Comparison of ENCODE assay signal across 17 cellular contexts in the genomic region with DNA sequence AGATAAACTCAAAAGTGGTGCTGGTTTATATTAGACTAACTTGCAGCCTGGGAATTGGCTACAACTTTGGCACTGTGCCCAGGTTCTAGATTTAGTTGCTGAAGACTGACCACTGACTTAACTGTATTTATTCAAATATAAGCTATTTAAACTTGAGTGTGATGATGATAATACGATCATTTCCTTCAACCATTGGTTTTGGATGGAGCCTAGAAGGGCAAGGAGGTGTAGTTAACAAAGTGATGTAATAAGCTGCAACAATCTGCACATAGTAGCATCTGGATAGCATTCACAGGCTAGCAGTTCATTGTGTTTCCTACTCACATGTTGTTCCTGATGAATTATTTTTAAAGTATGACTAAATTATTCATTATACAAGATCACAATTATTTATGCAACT. TPM values are rescaled to one million over a fixed set of nuclear protein-coding genes. Genes with fewer than 3 reads are reported as not detected.
"Had no signal": no experiment of that assay in that cellular context is flagged by ENCODE, and none has a peak within 500 bp of the region (broad histone marks: within the 10 kb centered on the region; RNA-seq: fewer than 3 reads in every experiment).

No MANE protein-coding gene starts in this region.

- H3K9me3 Mint-ChIP-seq: activated CD4-positive, alpha-beta T cell treated with anti-CD3 and anti-CD28 coated beads, Interleukin-2, amount 10 ng/mL, durations not matched to agents 24 days and 14 days; activated naive CD4-positive, alpha-beta T cell treated with anti-CD3 and anti-CD28 coated beads, Interleukin-2, amount 10 ng/mL, durations not matched to agents 7 days and 5 days; activated T-helper 2 cell treated with anti-CD3 and anti-CD28 coated beads, Interferon-gamma antibody, Interleukin-2, Interleukin-4, amounts not matched to agents 10 μg/mL and 5 μg/mL and 100 μg/mL, durations not matched to agents 14 hours and 24 hours and 36 hours had no signal

- ATAC-seq: body of pancreas; effector memory CD8-positive, alpha-beta T cell; left lobe of liver; natural killer cell; right cardiac atrium had no signal

- H3K27ac Mint-ChIP-seq: activated CD4-positive, alpha-beta T cell treated with anti-CD3 and anti-CD28 coated beads, Interleukin-2, amount 10 ng/mL, durations not matched to agents 24 days and 14 days; activated naive CD4-positive, alpha-beta T cell treated with anti-CD3 and anti-CD28 coated beads, Interleukin-2, amount 10 ng/mL, durations not matched to agents 7 days and 5 days; activated T-helper 2 cell treated with anti-CD3 and anti-CD28 coated beads, Interferon-gamma antibody, Interleukin-2, Interleukin-4, amounts not matched to agents 10 μg/mL and 5 μg/mL and 100 μg/mL, durations not matched to agents 14 hours and 24 hours and 36 hours; effector memory CD8-positive, alpha-beta T cell; natural killer cell had no signal

- DNase-seq: activated CD4-positive, alpha-beta T cell treated with anti-CD3 and anti-CD28 coated beads, Interleukin-2, amount 10 ng/mL, durations not matched to agents 24 days and 14 days; activated CD8-positive, alpha-beta memory T cell treated with anti-CD3 and anti-CD28 coated beads for 24 hours; activated naive CD4-positive, alpha-beta T cell treated with anti-CD3 and anti-CD28 coated beads, Interleukin-2, amount 10 ng/mL, durations not matched to agents 7 days and 5 days; activated T-cell treated with anti-CD3 and anti-CD28 coated beads for 4 hours; effector memory CD8-positive, alpha-beta T cell; foreskin melanocyte; head of caudate nucleus; natural killer cell; nucleus accumbens; right cardiac atrium; small intestine; tibial artery; uterus; WERI-Rb-1 had no signal

- H3K36me3 Mint-ChIP-seq: activated naive CD4-positive, alpha-beta T cell treated with anti-CD3 and anti-CD28 coated beads, Interleukin-2, amount 10 ng/mL, durations not matched to agents 7 days and 5 days; natural killer cell had no signal

RNA-seq across cellular contexts. Expression of gene DACH1, which starts 55.2 kb away (rescaled TPM):
- total RNA-seq: activated CD4-positive, alpha-beta T cell treated with anti-CD3 and anti-CD28 coated beads, Interleukin-2, amount 10 ng/mL, durations not matched to agents 24 days and 14 days; activated T-helper 2 cell treated with anti-CD3 and anti-CD28 coated beads, Interferon-gamma antibody, Interleukin-2, Interleukin-4, amounts not matched to agents 10 μg/mL and 5 μg/mL and 100 μg/mL, durations not matched to agents 14 hours and 24 hours and 36 hours had no signal
